10 cellular contexts compared by ENCODE assay signal in the genomic region with DNA sequence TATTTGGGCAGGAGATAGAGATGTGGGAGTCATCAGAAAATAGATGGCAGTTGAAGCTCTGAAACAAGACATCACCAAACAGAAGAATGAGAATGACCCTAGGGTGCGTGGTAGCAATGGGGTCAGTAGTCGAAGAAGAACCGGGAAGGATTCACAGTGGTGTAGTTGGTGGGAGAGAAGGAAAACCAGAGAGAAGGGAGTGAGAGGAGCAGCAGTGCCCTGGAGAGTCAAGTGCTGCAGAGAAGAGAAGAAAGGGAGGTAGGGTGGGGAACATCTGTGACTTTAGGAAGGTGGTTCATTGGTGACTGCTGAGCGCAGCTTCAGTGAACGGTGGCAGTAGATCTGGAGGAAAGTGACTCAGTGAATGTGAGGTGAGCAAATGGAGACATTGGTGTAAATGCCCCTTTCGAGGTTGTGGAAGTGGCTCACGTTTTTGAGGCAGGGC. TPM values are rescaled to one million over a fixed set of nuclear protein-coding genes. Genes with fewer than 3 reads are reported as not detected.
DNase-seq lines count a peak whose midpoint lies in the region; ATAC-seq and TF ChIP-seq lines count a peak whose summit lies in the region.
"Had no signal": no experiment of that assay in that cellular context is flagged by ENCODE, and none has a peak within 500 bp of the region (broad histone marks: within the 10 kb centered on the region; RNA-seq: fewer than 3 reads in every experiment).

No MANE protein-coding gene starts in this region.

- H2BK20ac ChIP-seq in H9 (ENCODE audit: low read depth, low read length, poor library complexity, severe bottlenecking) = no peak overlapping the region

- DNase-seq in GM12865 (ENCODE audit: low read depth) (no peak), lower lobe of right lung (no peak), H9 (no peak)
- DNase-seq in activated T-cell treated with anti-CD3 and anti-CD28 coated beads, Interleukin-2, amount 50 U/mL, for 4 hours = peak; percentile 36
- DNase-seq: DND-41 had no signal

- intact Hi-C loops in lower lobe of right lung (cut with DNase I) = no loop called here

- no peak overlapping the region for H3K56ac ChIP-seq in H9 (ENCODE audit: insufficient read length, low read depth, low read length)

- no peak overlapping the region for H4K91ac ChIP-seq in H9 (ENCODE audit: insufficient read length, low read depth, low read length)

- WGBS in H9 (ENCODE audit: extremely low coverage, insufficient read length, low lambda C conversion rate) = no CpG with 5 or more reads among the region's 7 CpGs

- H3K27me3 ChIP-seq in lower lobe of right lung (ENCODE audit: low read depth) (no peaks in the 10 kb centered on the region), H9 (ENCODE audit: insufficient read depth, low read length) (no peaks in the 10 kb centered on the region)
- H3K27me3 ChIP-seq: SJSA1 had no signal

- H4K8ac ChIP-seq in H9 (replicated peaks; ENCODE audit: insufficient read length, low read depth, low read length) = no peak overlapping the region

- H3K36me3 Mint-ChIP-seq in activated T-cell treated with anti-CD3 and anti-CD28 coated beads, Interleukin-2, amount 50 U/mL, for 4 hours (ENCODE audit: insufficient read depth) = peaks cover 20% of the 10 kb centered on the region
- H3K36me3 Mint-ChIP-seq in H9 (ENCODE audit: insufficient read depth in 1 of 3, low read depth in 3 of 3) = peaks cover 0 to 1% (median 0%) of the 10 kb centered on the region in 3 experiments; a peak in 2 of 7 replicates

- H3K4me3 ChIP-seq in GM12865 (ENCODE audit: low read depth, low read length) (peak overlapping the region; percentile 47), lower lobe of right lung (no peak overlapping the region)
- H3K4me3 ChIP-seq: SJSA1 had no signal

- no peaks in the 10 kb centered on the region for H3K36me3 ChIP-seq in lower lobe of right lung
- H3K36me3 ChIP-seq: SJSA1 had no signal

- H3K14ac ChIP-seq in H9 (ENCODE audit: insufficient read depth, low read length) = no peak overlapping the region

- no peak overlapping the region for H3K18ac ChIP-seq in H9 (ENCODE audit: insufficient read length, low read depth, low read length)

- H3T11ph ChIP-seq in H9 (ENCODE audit: low read length) = no peak overlapping the region

- H3K9me3 Mint-ChIP-seq in activated T-cell treated with anti-CD3 and anti-CD28 coated beads, Interleukin-2, amount 50 U/mL, for 4 hours = no peaks in the 10 kb centered on the region
- no peaks in the 10 kb centered on the region for H3K9me3 Mint-ChIP-seq in H9

- H3K4me2 ChIP-seq in H9 (ENCODE audit: insufficient read depth, insufficient read length, low read length) = no peak overlapping the region

- no peak overlapping the region for H2BK15ac ChIP-seq in H9 (ENCODE audit: low read depth, low read length)

- no peak overlapping the region for H3K4ac ChIP-seq in H9 (ENCODE audit: low read depth, low read length)

- H3K9me3 ChIP-seq in lower lobe of right lung (no peaks in the 10 kb centered on the region), H9 (ENCODE audit: control insufficient read depth, low read depth, low read length) (no peaks in the 10 kb centered on the region)
- H3K9me3 ChIP-seq: SJSA1 had no signal

- H3K9ac ChIP-seq in H9 (ENCODE audit: extremely low read depth, insufficient read length, low read length) = no peak overlapping the region

- H3K4me1 ChIP-seq in lower lobe of right lung (peaks cover 24% of the 10 kb centered on the region), H9 (ENCODE audit: insufficient read depth, low read length) (no peaks in the 10 kb centered on the region)

- no peaks in the 10 kb centered on the region for H3K23me2 ChIP-seq in H9 (ENCODE audit: insufficient read length, low read depth, low read length, poor library complexity, severe bottlenecking)

- ATAC-seq in GM21576 (IDR thresholded peaks at IDR 0.05; ENCODE audit: unreplicated experiment) (peak; percentile 1), lower lobe of right lung (no peak), HG03457 (IDR thresholded peaks at IDR 0.05; ENCODE audit: unreplicated experiment) (no peak), HG03469 (IDR thresholded peaks at IDR 0.05; ENCODE audit: unreplicated experiment) (no peak), GM19455 (IDR thresholded peaks at IDR 0.05; ENCODE audit: unreplicated experiment) (no peak)
- ATAC-seq in activated T-cell treated with anti-CD3 and anti-CD28 coated beads, Interleukin-2, amount 50 U/mL, for 4 hours = no peak

- H2AK5ac ChIP-seq in H9 (ENCODE audit: insufficient read length, low read length) = no peak overlapping the region

- no peak overlapping the region for H4K5ac ChIP-seq in H9 (ENCODE audit: insufficient read length, low read depth, low read length)

- no peak overlapping the region for H3K27ac Mint-ChIP-seq in H9

- no peak for TF ChIP-seq CTCF in GM12865 (IDR thresholded peaks at IDR 0.05; ENCODE audit: insufficient read depth, low read depth, low read length, missing control alignments)
- TF ChIP-seq CTCF in lower lobe of right lung (IDR thresholded peaks at IDR 0.05) = no peak
- no peak for TF ChIP-seq CTCF in H9 (conservative IDR thresholded peaks at IDR 0.05)

- peak overlapping the region; percentile 25 for H3K27ac ChIP-seq in lower lobe of right lung
- no peak overlapping the region for H3K27ac ChIP-seq in H9 (ENCODE audit: insufficient read length, low read depth, low read length)
- H3K27ac ChIP-seq: SJSA1 had no signal

- peaks cover 77% of the 10 kb centered on the region for H3K4me1 Mint-ChIP-seq in activated T-cell treated with anti-CD3 and anti-CD28 coated beads, Interleukin-2, amount 50 U/mL, for 4 hours (ENCODE audit: low read depth)
- H3K4me1 Mint-ChIP-seq in H9 = peaks cover 16% of the 10 kb centered on the region in 2 experiments

- H3K23ac ChIP-seq in H9 (ENCODE audit: insufficient read length, low read depth, low read length) = no peak overlapping the region

- no peaks in the 10 kb centered on the region for H4K20me1 ChIP-seq in H9 (ENCODE audit: control insufficient read depth, insufficient read depth, insufficient read length)

- H2BK120ac ChIP-seq in H9 (ENCODE audit: low read depth, low read length, poor library complexity, severe bottlenecking) = no peak overlapping the region

- no peak overlapping the region for H2BK5ac ChIP-seq in H9 (ENCODE audit: insufficient read length, low read length)

- H3K4me3 Mint-ChIP-seq in activated T-cell treated with anti-CD3 and anti-CD28 coated beads, Interleukin-2, amount 50 U/mL, for 4 hours = peak overlapping the region; percentile 66
- H3K4me3 Mint-ChIP-seq in H9 = no peak overlapping the region; a peak in 1 of 5 replicates

- H2BK12ac ChIP-seq in H9 (ENCODE audit: insufficient read length, low read depth, low read length) = no peak overlapping the region

- no peaks in the 10 kb centered on the region for H3K79me2 ChIP-seq in H9 (ENCODE audit: insufficient read depth, low read length)

- no peak overlapping the region for H2AFZ ChIP-seq in H9 (ENCODE audit: low read length)

- no peaks in the 10 kb centered on the region for H3K27me3 Mint-ChIP-seq in activated T-cell treated with anti-CD3 and anti-CD28 coated beads, Interleukin-2, amount 50 U/mL, for 4 hours (ENCODE audit: low read depth)
- H3K27me3 Mint-ChIP-seq in H9 (ENCODE audit: low read depth) = peaks cover 2% of the 10 kb centered on the region

- no peaks in the 10 kb centered on the region for H3K79me1 ChIP-seq in H9 (ENCODE audit: insufficient read depth, low read depth, low read length, poor library complexity, severe bottlenecking)

RNA-seq across cellular contexts. Expression of gene CDC42EP3, which starts 36.5 kb away (rescaled TPM):
- total RNA-seq in activated T-cell treated with anti-CD3 and anti-CD28 coated beads, Interleukin-2, amount 50 U/mL, for 4 hours = 10 to 100 TPM; 31.6 to 58.1 (median 39.4) TPM
- 73.1 TPM for total RNA-seq in lower lobe of right lung
- total RNA-seq in H9 (2021) = 58.3 and 61.5 TPM in 2 replicates
